ENCODE assay signal across 11 cellular contexts in the genomic region with DNA sequence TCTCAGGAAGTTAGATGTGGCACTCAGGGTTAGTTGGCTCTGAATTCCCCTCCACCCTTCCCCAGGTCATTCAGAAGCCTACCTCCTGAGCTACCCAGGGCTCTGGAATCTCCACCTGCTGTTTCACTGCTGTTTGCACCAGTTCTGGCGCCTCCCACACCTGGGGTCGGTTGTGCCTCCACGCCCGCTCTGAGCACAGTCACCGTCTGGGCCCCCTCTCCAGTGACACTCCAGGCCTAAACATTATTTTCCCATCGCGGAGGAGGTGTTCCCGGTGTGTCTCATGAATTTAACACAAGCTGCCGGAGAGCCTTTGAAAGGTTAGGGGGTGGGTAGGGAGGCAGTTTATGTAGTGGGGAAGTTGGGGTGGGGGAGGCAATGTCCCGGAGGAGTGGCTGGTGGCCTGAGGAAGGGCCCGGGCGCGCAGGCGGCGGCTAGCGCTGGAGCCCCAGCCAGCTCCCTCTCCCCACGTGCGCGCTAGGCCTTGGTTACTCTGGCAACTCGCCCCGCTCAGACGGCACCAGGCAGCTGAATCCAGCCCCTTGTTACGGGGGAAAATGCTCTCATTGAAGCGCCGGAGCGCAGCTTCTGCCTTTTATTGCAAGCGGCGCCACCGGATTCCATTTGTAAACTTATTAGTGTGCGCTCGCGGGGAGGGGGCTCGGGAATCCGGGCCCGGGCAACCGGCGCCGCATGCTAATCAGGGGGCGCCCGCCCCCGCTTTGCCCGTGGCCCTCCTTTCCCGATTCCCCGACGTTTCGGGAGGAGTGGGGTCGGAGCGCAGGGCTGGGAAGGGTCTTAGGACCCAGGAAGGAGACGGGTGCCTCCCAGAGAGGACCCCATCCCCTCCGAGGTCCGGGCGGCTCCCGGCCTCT. TPM values are rescaled to one million over a fixed set of nuclear protein-coding genes. Genes with fewer than 3 reads are reported as not detected.
DNase-seq lines count a peak whose midpoint lies in the region; ATAC-seq and TF ChIP-seq lines count a peak whose summit lies in the region.
"Had no signal": no experiment of that assay in that cellular context is flagged by ENCODE, and none has a peak within 500 bp of the region (broad histone marks: within the 10 kb centered on the region; RNA-seq: fewer than 3 reads in every experiment).

No MANE protein-coding gene starts in this region.

- H3K27ac ChIP-seq in cardiac muscle cell (no peak overlapping the region), ovary (peak overlapping the region in 1 of 2 donors; percentile 14)
- H3K27ac ChIP-seq: colonic mucosa, SK-N-MC had no signal

- no peaks in the 10 kb centered on the region for H3K9me3 Mint-ChIP-seq in activated naive CD8-positive, alpha-beta T cell treated with anti-CD3 and anti-CD28 coated beads for 36 hours

- 13 to 18% (median 15%) methylated on average over 50 to 53 of the region's 53 CpGs for WGBS in ovary, 3 donors

- intact Hi-C loops in ovary (cut with DNase I): no loop called here

- H3K27ac Mint-ChIP-seq in activated naive CD8-positive, alpha-beta T cell treated with anti-CD3 and anti-CD28 coated beads for 36 hours: no peak overlapping the region

- ATAC-seq in HG02763 (IDR thresholded peaks at IDR 0.05; ENCODE audit: unreplicated experiment): no peak

- H3K27me3 ChIP-seq in cardiac muscle cell (peaks cover 72% of the 10 kb centered on the region), ovary (no peaks in the 10 kb centered on the region)

- no peaks in the 10 kb centered on the region for H3K36me3 ChIP-seq in cardiac muscle cell
- H3K36me3 ChIP-seq in ovary: no peaks in the 10 kb centered on the region
- H3K36me3 ChIP-seq: colonic mucosa had no signal

- H3K4me3 Mint-ChIP-seq in activated naive CD8-positive, alpha-beta T cell treated with anti-CD3 and anti-CD28 coated beads for 36 hours: no peak overlapping the region

- TF ChIP-seq EP300 in ovary (IDR thresholded peaks at IDR 0.05): no peak

- H3K4me1 ChIP-seq in cardiac muscle cell (ENCODE audit: low read depth): peaks cover 7% of the 10 kb centered on the region
- H3K4me1 ChIP-seq in ovary (ENCODE audit: insufficient read depth): peaks cover 5% of the 10 kb centered on the region
- H3K4me1 ChIP-seq: colonic mucosa had no signal

- DNase-seq in DMS79 treated with DMSO at 0.1 percent for 48 hours (lab: John Stamatoyannopoulos, UW) (peak; percentile 84), NCI-H69 (lab: John Stamatoyannopoulos, UW) (peak; percentile 85), cardiac muscle cell (ENCODE audit: low read depth in 1 of 2, low spot score in 1 of 2) (peak; percentile 42 to 51), ovary (peak; percentile 72 to 83 (median 81)), hepatic stellate cell (ENCODE audit: low spot score) (no peak)
- DNase-seq in activated naive CD8-positive, alpha-beta T cell treated with anti-CD3 and anti-CD28 coated beads for 36 hours: no peak
- no peak for DNase-seq in stimulated activated CD4-positive, alpha-beta T cell treated with anti-CD3 and anti-CD28 coated beads, Interleukin-4, amount 100 ng/mL, for 4 hours
- DNase-seq: colonic mucosa, GDM1 had no signal

- no peaks in the 10 kb centered on the region for H3K36me3 Mint-ChIP-seq in activated naive CD8-positive, alpha-beta T cell treated with anti-CD3 and anti-CD28 coated beads for 36 hours

- TF ChIP-seq CTCF in cardiac muscle cell (IDR thresholded peaks at IDR 0.05; ENCODE audit: low read depth, low read length) (no peak), ovary (IDR thresholded peaks at IDR 0.05) (no peak)

- H3K4me3 ChIP-seq in cardiac muscle cell: peak overlapping the region; percentile 24
- peak overlapping the region; percentile 32 for H3K4me3 ChIP-seq in ovary
- H3K4me3 ChIP-seq: SK-N-MC had no signal

- H3K27me3 Mint-ChIP-seq in activated naive CD8-positive, alpha-beta T cell treated with anti-CD3 and anti-CD28 coated beads for 36 hours: peaks cover 56% of the 10 kb centered on the region

- peaks cover 12% of the 10 kb centered on the region for H3K4me1 Mint-ChIP-seq in activated naive CD8-positive, alpha-beta T cell treated with anti-CD3 and anti-CD28 coated beads for 36 hours

- no peaks in the 10 kb centered on the region for H3K9me3 ChIP-seq in cardiac muscle cell (ENCODE audit: low read depth)
- no peaks in the 10 kb centered on the region for H3K9me3 ChIP-seq in ovary
- H3K9me3 ChIP-seq: colonic mucosa had no signal

- no peak for TF ChIP-seq POLR2A in ovary (IDR thresholded peaks at IDR 0.05)

RNA-seq across cellular contexts. Expression of gene GRIK4, which starts 52.4 kb away (rescaled TPM):
- total RNA-seq in cardiac muscle cell (0.11 and 0.45 TPM in 2 replicates), ovary (10 to 100 TPM in 2 of 7 donors, 1 to 10 TPM in 5; 1.4 to 13.4 (median 5.4) TPM)
- polyA plus RNA-seq in cardiac muscle cell (0.05 and 0.28 TPM in 2 replicates), ovary (1 to 10 TPM; 1.3 to 1.5 TPM)
- under 1 TPM; 0.40 to 0.43 TPM for total RNA-seq in activated naive CD8-positive, alpha-beta T cell treated with anti-CD3 and anti-CD28 coated beads for 36 hours

Comparison
In these comparisons a context has a peak if more than half of its experiments do, and no peak if none do; other contexts are left out.
1. DNase-seq: peak in DMS79 treated with DMSO at 0.1 percent for 48 hours (single experiment), NCI-H69 (single experiment), cardiac muscle cell (2 of 2) and ovary (5 of 5); none in activated naive CD8-positive, alpha-beta T cell treated with anti-CD3 and anti-CD28 coated beads for 36 hours (single experiment), stimulated activated CD4-positive, alpha-beta T cell treated with anti-CD3 and anti-CD28 coated beads, Interleukin-4, amount 100 ng/mL, for 4 hours (0 of 2) and hepatic stellate cell (single experiment).